ENCODE assay signal across 7 cellular contexts in genomic region chr20:58500256-58500655, GRCh38. TPM values are rescaled to one million over a fixed set of nuclear protein-coding genes. Genes with fewer than 3 reads are reported as not detected.
"Had no signal": no experiment of that assay in that cellular context is flagged by ENCODE, and none has a peak within 500 bp of the region (broad histone marks: within the 10 kb centered on the region; RNA-seq: fewer than 3 reads in every experiment).

No MANE protein-coding gene starts in this region.

- H3K36me3 ChIP-seq: HAP-1 had no signal

- H3K4me2 ChIP-seq: GM23338 had no signal

- H3K27ac ChIP-seq: HL-60 had no signal

- DNase-seq: HFFc6, KBM-7 had no signal

- H2AFZ ChIP-seq: GM23338 had no signal

- H3K4me3 ChIP-seq: GM23338, HAP-1 had no signal

- ATAC-seq: GM23338, HCT116, HepG2 had no signal

RNA-seq across cellular contexts. Expression of gene APCDD1L, which starts 14.9 kb away (rescaled TPM):
- total RNA-seq: HepG2 had no signal
- polyA plus RNA-seq: HepG2 had no signal
